In genomic region chr5:14741131-14741530, GRCh38 we compare ENCODE assay signal across 18 cellular contexts.
DNase-seq lines count a peak whose midpoint lies in the region; ATAC-seq, FAIRE-seq and TF ChIP-seq lines count a peak whose summit lies in the region.
"Had no signal": no experiment of that assay in that cellular context is flagged by ENCODE, and none has a peak within 500 bp of the region (broad histone marks: within the 10 kb centered on the region; RNA-seq: fewer than 3 reads in every experiment).

No MANE protein-coding gene starts in this region.

- H3K4me3 ChIP-seq in upper lobe of right lung = no peak overlapping the region
- H3K4me3 ChIP-seq: HAP-1 had no signal

- H3K9me3 ChIP-seq in upper lobe of right lung = no peaks in the 10 kb centered on the region
- H3K9me3 ChIP-seq: HAP-1 had no signal

- no peaks in the 10 kb centered on the region for H3K9me3 Mint-ChIP-seq in activated naive CD8-positive, alpha-beta T cell treated with anti-CD3 and anti-CD28 coated beads, Interleukin-2, amount 10 ng/mL, durations not matched to agents 7 days and 5 days
- no peaks in the 10 kb centered on the region for H3K9me3 Mint-ChIP-seq in activated naive CD8-positive, alpha-beta T cell treated with anti-CD3 and anti-CD28 coated beads, Interleukin-2, amount 50 U/mL, for 24 hours
- H3K9me3 Mint-ChIP-seq: CD4-positive, alpha-beta memory T cell had no signal

- intact Hi-C loops in upper lobe of right lung (cut with DNase I) = no loop called here

- TF ChIP-seq CTCF in upper lobe of right lung (IDR thresholded peaks at IDR 0.05) = no peak

- H3K36me3 Mint-ChIP-seq in activated naive CD8-positive, alpha-beta T cell treated with anti-CD3 and anti-CD28 coated beads, Interleukin-2, amount 10 ng/mL, durations not matched to agents 7 days and 5 days = peaks cover 7% of the 10 kb centered on the region
- H3K36me3 Mint-ChIP-seq in activated naive CD8-positive, alpha-beta T cell treated with anti-CD3 and anti-CD28 coated beads, Interleukin-2, amount 50 U/mL, for 24 hours (ENCODE audit: low read depth) = peaks cover 25% of the 10 kb centered on the region

- no peaks in the 10 kb centered on the region for H3K27me3 ChIP-seq in upper lobe of right lung

- DNase-seq in activated naive CD8-positive, alpha-beta T cell treated with anti-CD3 and anti-CD28 coated beads, Interleukin-2, amount 10 ng/mL, durations not matched to agents 7 days and 5 days = no peak
- DNase-seq in activated naive CD8-positive, alpha-beta T cell treated with anti-CD3 and anti-CD28 coated beads, Interleukin-2, amount 50 U/mL, for 24 hours = no peak
- peak; percentile 88 for DNase-seq in NCI-H2171 (lab: John Stamatoyannopoulos, UW)
- peak; percentile 70 to 83 for DNase-seq in dermis microvascular lymphatic vessel endothelial cell (ENCODE audit: low read depth in 2 of 2)
- no peak for DNase-seq in urothelium cell line (ENCODE audit: low spot score)
- DNase-seq in NCI-H2107 treated with DMSO at 0.1 percent for 48 hours (lab: John Stamatoyannopoulos, UW; ENCODE audit: unreplicated experiment) = no peak
- DNase-seq in upper lobe of right lung = no peak
- DNase-seq: IMR-90, Kasumi-1, MM.1S, NCI-H1105, NCI-H1930, NCI-H526 had no signal

- peak; percentile 48 for FAIRE-seq in urothelium cell line (lab: Jason Lieb, UNC)

- peaks cover 28% of the 10 kb centered on the region for H3K4me1 Mint-ChIP-seq in activated naive CD8-positive, alpha-beta T cell treated with anti-CD3 and anti-CD28 coated beads, Interleukin-2, amount 10 ng/mL, durations not matched to agents 7 days and 5 days
- peaks cover 20% of the 10 kb centered on the region for H3K4me1 Mint-ChIP-seq in activated naive CD8-positive, alpha-beta T cell treated with anti-CD3 and anti-CD28 coated beads, Interleukin-2, amount 50 U/mL, for 24 hours

- POLR2A ChIA-PET in activated naive CD8-positive, alpha-beta T cell treated with anti-CD3 and anti-CD28 coated beads, Interleukin-2, amount 10 ng/mL, durations not matched to agents 7 days and 5 days (lab: Charles Lee) = no interaction called here

- H3K4me1 ChIP-seq in upper lobe of right lung = no peaks in the 10 kb centered on the region

- H3K4me3 Mint-ChIP-seq in activated naive CD8-positive, alpha-beta T cell treated with anti-CD3 and anti-CD28 coated beads, Interleukin-2, amount 10 ng/mL, durations not matched to agents 7 days and 5 days = no peak overlapping the region
- H3K4me3 Mint-ChIP-seq in activated naive CD8-positive, alpha-beta T cell treated with anti-CD3 and anti-CD28 coated beads, Interleukin-2, amount 50 U/mL, for 24 hours = no peak overlapping the region
- H3K4me3 Mint-ChIP-seq: CD4-positive, alpha-beta memory T cell had no signal

- no peak for ATAC-seq in activated naive CD8-positive, alpha-beta T cell treated with anti-CD3 and anti-CD28 coated beads, Interleukin-2, amount 10 ng/mL, durations not matched to agents 7 days and 5 days (ENCODE audit: low read depth)
- no peak for ATAC-seq in activated naive CD8-positive, alpha-beta T cell treated with anti-CD3 and anti-CD28 coated beads, Interleukin-2, amount 50 U/mL, for 24 hours
- ATAC-seq in HG02973 (IDR thresholded peaks at IDR 0.05; ENCODE audit: unreplicated experiment) (no peak), upper lobe of right lung (no peak)
- ATAC-seq: Panc1, Right ventricle myocardium inferior had no signal

- no peak overlapping the region for H3K27ac ChIP-seq in upper lobe of right lung

- no peaks in the 10 kb centered on the region for H3K27me3 Mint-ChIP-seq in activated naive CD8-positive, alpha-beta T cell treated with anti-CD3 and anti-CD28 coated beads, Interleukin-2, amount 10 ng/mL, durations not matched to agents 7 days and 5 days
- H3K27me3 Mint-ChIP-seq in activated naive CD8-positive, alpha-beta T cell treated with anti-CD3 and anti-CD28 coated beads, Interleukin-2, amount 50 U/mL, for 24 hours = no peaks in the 10 kb centered on the region
- H3K27me3 Mint-ChIP-seq: CD4-positive, alpha-beta memory T cell had no signal

- peaks cover 26% of the 10 kb centered on the region for H3K36me3 ChIP-seq in upper lobe of right lung
- H3K36me3 ChIP-seq: HAP-1 had no signal

- peak overlapping the region; percentile 31 for H3K27ac Mint-ChIP-seq in activated naive CD8-positive, alpha-beta T cell treated with anti-CD3 and anti-CD28 coated beads, Interleukin-2, amount 10 ng/mL, durations not matched to agents 7 days and 5 days
- H3K27ac Mint-ChIP-seq in activated naive CD8-positive, alpha-beta T cell treated with anti-CD3 and anti-CD28 coated beads, Interleukin-2, amount 50 U/mL, for 24 hours = no peak overlapping the region

Comparison
In these comparisons a context has a peak if more than half of its experiments do, and no peak if none do; other contexts are left out.
1. DNase-seq: peak in NCI-H2171 (single experiment) and dermis microvascular lymphatic vessel endothelial cell (2 of 2); none in activated naive CD8-positive, alpha-beta T cell treated with anti-CD3 and anti-CD28 coated beads, Interleukin-2, amount 10 ng/mL, durations not matched to agents 7 days and 5 days (single experiment), activated naive CD8-positive, alpha-beta T cell treated with anti-CD3 and anti-CD28 coated beads, Interleukin-2, amount 50 U/mL, for 24 hours (single experiment), urothelium cell line (single experiment), NCI-H2107 treated with DMSO at 0.1 percent for 48 hours (single experiment) and upper lobe of right lung (single experiment).